In genomic region chr10:76697923-76698322, GRCh38 we compare ENCODE assay signal across 32 cellular contexts.
DNase-seq lines count a peak whose midpoint lies in the region; ATAC-seq and TF ChIP-seq lines count a peak whose summit lies in the region.
"Had no signal": no experiment of that assay in that cellular context is flagged by ENCODE, and none has a peak within 500 bp of the region (broad histone marks: within the 10 kb centered on the region; RNA-seq: fewer than 3 reads in every experiment).

No MANE protein-coding gene starts in this region.

- H3K4me2 ChIP-seq in mesendoderm (ENCODE audit: low read length) = no peak overlapping the region

- no peak overlapping the region for H4K8ac ChIP-seq in mesendoderm (ENCODE audit: low read depth, low read length)

- in situ Hi-C loops in Panc1 (cut with HindIII; ENCODE audit: low pct_unique_long_range_greater_than_20kb, low sequenced_read_pairs) = no loop called here

- CTCF ChIA-PET in HEK293 (lab: Yijun Ruan, JAX) (no interaction called here), Panc1 (lab: Charles Lee) (no interaction called here)

- no peaks in the 10 kb centered on the region for H3K4me1 Mint-ChIP-seq in mesothelial cell of epicardium
- H3K4me1 Mint-ChIP-seq: activated CD4-positive, alpha-beta T cell treated with anti-CD3 and anti-CD28 coated beads, Interleukin-2, amount 10 ng/mL, durations not matched to agents 24 days and 14 days; activated naive CD8-positive, alpha-beta T cell treated with anti-CD3 and anti-CD28 coated beads for 36 hours; immature natural killer cell; nephron had no signal

- no peaks in the 10 kb centered on the region for H3K4me1 ChIP-seq in HEK293 (ENCODE audit: control insufficient read depth, insufficient read depth, low read length)
- H3K4me1 ChIP-seq in Panc1 (ENCODE audit: control insufficient read depth, insufficient read depth, low read length) = no peaks in the 10 kb centered on the region
- no peaks in the 10 kb centered on the region for H3K4me1 ChIP-seq in mesendoderm (ENCODE audit: control insufficient read depth, low read depth, low read length)
- no peaks in the 10 kb centered on the region for H3K4me1 ChIP-seq in mucosa of descending colon (ENCODE audit: low read depth)
- no peaks in the 10 kb centered on the region for H3K4me1 ChIP-seq in Peyer's patch
- H3K4me1 ChIP-seq: colonic mucosa, HAP-1, testis had no signal

- no peaks in the 10 kb centered on the region for H3K9me3 ChIP-seq in HEK293 (ENCODE audit: control insufficient read depth, insufficient read depth, low read depth, low read length)
- no peaks in the 10 kb centered on the region; the same call in 1 of the 2 replicates for H3K9me3 ChIP-seq in Panc1 (ENCODE audit: control insufficient read depth, insufficient read depth, low read depth, low read length)
- H3K9me3 ChIP-seq in mucosa of descending colon = no peaks in the 10 kb centered on the region
- H3K9me3 ChIP-seq in Peyer's patch = no peaks in the 10 kb centered on the region
- H3K9me3 ChIP-seq: colonic mucosa, HAP-1, ovary, testis had no signal

- no peak overlapping the region for H3K4ac ChIP-seq in mesendoderm (ENCODE audit: low read depth, low read length)

- 0 out of 2 replicates have a peak, but pooled peaks have one; percentile 3 for TF ChIP-seq CTCF in C4-2B (conservative IDR thresholded peaks at IDR 0.05)
- TF ChIP-seq CTCF in HEK293 (tag by site-specific recombination; IDR thresholded peaks at IDR 0.05) = no peak
- 0 out of 2 replicates have a peak, but pooled peaks have one; percentile 4 for TF ChIP-seq CTCF in Panc1 (IDR thresholded peaks at IDR 0.05)
- no peak for TF ChIP-seq CTCF in mesothelial cell of epicardium (IDR thresholded peaks at IDR 0.05; ENCODE audit: unreplicated experiment)
- no peak for TF ChIP-seq CTCF in mucosa of descending colon (IDR thresholded peaks at IDR 0.05)
- no peak for TF ChIP-seq CTCF in Peyer's patch (IDR thresholded peaks at IDR 0.05)

- H3K27ac ChIP-seq in C4-2B = no peak overlapping the region
- H3K27ac ChIP-seq in HEK293 (ENCODE audit: extremely low read depth, low read depth, low read length) = no peak overlapping the region
- no peak overlapping the region for H3K27ac ChIP-seq in Panc1 (ENCODE audit: low read length)
- H3K27ac ChIP-seq in mesendoderm (ENCODE audit: low read depth, low read length) = no peak overlapping the region
- H3K27ac ChIP-seq in Peyer's patch = no peak overlapping the region
- H3K27ac ChIP-seq: colonic mucosa, epithelial cell of prostate, ovary, testis had no signal

- no peaks in the 10 kb centered on the region for H3K79me1 ChIP-seq in mesendoderm (ENCODE audit: low read length)

- H3K9ac ChIP-seq in mesendoderm (ENCODE audit: low read length) = no peak overlapping the region

- DNase-seq in Panc1 (ENCODE audit: low read depth, low spot score) (no peak), mesendoderm (peak; percentile 8), mesothelial cell of epicardium (ENCODE audit: low spot score in 2 of 2, unreplicated experiment in 2 of 2) (no peak), mucosa of descending colon (no peak), Peyer's patch (no peak)
- DNase-seq: activated CD4-positive, alpha-beta T cell treated with anti-CD3 and anti-CD28 coated beads, Interleukin-2, amount 10 ng/mL, durations not matched to agents 24 days and 14 days; activated effector memory CD4-positive, alpha-beta T cell treated with Interleukin-2 at 50 U/mL for 16 hours; activated naive CD8-positive, alpha-beta T cell treated with anti-CD3 and anti-CD28 coated beads for 36 hours; activated T-cell treated with anti-CD3 and anti-CD28 coated beads, Interleukin-2, amount 50 U/mL, for 1 hour; anterior cingulate cortex; colonic mucosa; effector CD8-positive, alpha-beta T cell; hypothalamus; immature natural killer cell; Kasumi-1; left cardiac atrium; NCI-H1436 treated with DMSO at 0.1 percent for 48 hours; ovary; right cardiac atrium; SHP77; stimulated activated CD4-positive, alpha-beta T cell treated with anti-CD3 and anti-CD28 coated beads, Interleukin-1b, Interleukin-23, amount 100 ng/mL, for 48 hours; SW 1271; T-helper 9 cell; testis had no signal

- ATAC-seq in Panc1 = no peak
- ATAC-seq in HG02973 (IDR thresholded peaks at IDR 0.05; ENCODE audit: unreplicated experiment) = no peak
- no peak for ATAC-seq in mucosa of descending colon
- ATAC-seq: GM12878, left cardiac atrium, right cardiac atrium had no signal

- H3K56ac ChIP-seq in mesendoderm (ENCODE audit: low read length) = no peak overlapping the region

- no peak overlapping the region for H3K4me3 Mint-ChIP-seq in mesothelial cell of epicardium
- H3K4me3 Mint-ChIP-seq: activated CD4-positive, alpha-beta T cell treated with anti-CD3 and anti-CD28 coated beads, Interleukin-2, amount 10 ng/mL, durations not matched to agents 24 days and 14 days; activated naive CD8-positive, alpha-beta T cell treated with anti-CD3 and anti-CD28 coated beads for 36 hours; immature natural killer cell; nephron; stimulated activated naive CD8-positive, alpha-beta T cell treated with anti-CD3 and anti-CD28 coated beads, Interleukin-15, Interleukin-2, amounts not matched to agents 100 ng/mL and 50 ng/mL, for 24 hours had no signal

- H3K27me3 ChIP-seq in Panc1 (ENCODE audit: control insufficient read depth, insufficient read depth, low read length) (peaks cover 11% of the 10 kb centered on the region), mesendoderm (ENCODE audit: insufficient read depth, low read length, poor library complexity) (no peaks in the 10 kb centered on the region), Peyer's patch (no peaks in the 10 kb centered on the region)
- H3K27me3 ChIP-seq: colonic mucosa, ovary, testis had no signal

- H2BK15ac ChIP-seq in mesendoderm (replicated peaks; ENCODE audit: low read depth) = no peak overlapping the region

- TF ChIP-seq POLR2A in Peyer's patch (IDR thresholded peaks at IDR 0.05) = no peak

- H3K4me3 ChIP-seq in HEK293 (ENCODE audit: low read depth, low read length) = no peak overlapping the region
- H3K4me3 ChIP-seq in Panc1 (ENCODE audit: low read depth in 2 of 2, low read length in 2 of 2) = no peak overlapping the region
- no peak overlapping the region for H3K4me3 ChIP-seq in mesendoderm (ENCODE audit: low read length)
- H3K4me3 ChIP-seq in mucosa of descending colon = no peak overlapping the region
- H3K4me3 ChIP-seq in Peyer's patch = no peak overlapping the region
- H3K4me3 ChIP-seq: colonic mucosa, GM12878, HAP-1, ovary, testis had no signal

- H2AK5ac ChIP-seq in mesendoderm (ENCODE audit: low read length) = no peak overlapping the region

- no peak overlapping the region for H2BK120ac ChIP-seq in mesendoderm (ENCODE audit: low read depth, low read length)

- no peak overlapping the region for H3K27ac Mint-ChIP-seq in mesothelial cell of epicardium
- H3K27ac Mint-ChIP-seq: activated CD4-positive, alpha-beta T cell treated with anti-CD3 and anti-CD28 coated beads, Interleukin-2, amount 10 ng/mL, durations not matched to agents 24 days and 14 days; activated naive CD8-positive, alpha-beta T cell treated with anti-CD3 and anti-CD28 coated beads for 36 hours; immature natural killer cell; nephron; stimulated activated naive CD8-positive, alpha-beta T cell treated with anti-CD3 and anti-CD28 coated beads, Interleukin-15, Interleukin-2, amounts not matched to agents 100 ng/mL and 50 ng/mL, for 24 hours had no signal

- H3K36me3 ChIP-seq in HEK293 (ENCODE audit: control insufficient read depth in 2 of 2, insufficient read depth in 1 of 2, low read length in 2 of 2) (no peaks in the 10 kb centered on the region), Panc1 (ENCODE audit: control insufficient read depth, insufficient read depth, low read length) (no peaks in the 10 kb centered on the region), mesendoderm (ENCODE audit: control insufficient read depth, insufficient read depth, low read length) (no peaks in the 10 kb centered on the region), mucosa of descending colon (ENCODE audit: low read depth) (no peaks in the 10 kb centered on the region), Peyer's patch (no peaks in the 10 kb centered on the region)
- H3K36me3 ChIP-seq: colonic mucosa, HAP-1, ovary had no signal

- no peak overlapping the region for H3K18ac ChIP-seq in mesendoderm (ENCODE audit: low read length)

- H2BK5ac ChIP-seq in mesendoderm (ENCODE audit: low read length) = no peak overlapping the region

- H3K36me3 Mint-ChIP-seq in mesothelial cell of epicardium = peaks cover 1% of the 10 kb centered on the region
- H3K36me3 Mint-ChIP-seq: immature natural killer cell had no signal

- POLR2A ChIA-PET in HEK293 (lab: Yijun Ruan, JAX) = no interaction called here
- POLR2A ChIA-PET in Panc1 (lab: Charles Lee) = no interaction called here

- H4K5ac ChIP-seq in mesendoderm (ENCODE audit: low read length) = no peak overlapping the region

- intact Hi-C loops in Panc1 (cut with micrococcal nuclease; ENCODE audit: unreplicated experiment) = no loop called here
- intact Hi-C loops in mucosa of descending colon (cut with DNase I, micrococcal nuclease) = no loop called here

- BruUV-seq in Panc1 (replicated peaks; lab: Mats Ljungman, UMichigan) = no TSS peak

- H3K9me3 Mint-ChIP-seq in mesothelial cell of epicardium = peaks cover 21% of the 10 kb centered on the region

- peaks cover 6% of the 10 kb centered on the region for H3K27me3 Mint-ChIP-seq in mesothelial cell of epicardium (ENCODE audit: low read depth)
- H3K27me3 Mint-ChIP-seq: activated CD4-positive, alpha-beta T cell treated with anti-CD3 and anti-CD28 coated beads, Interleukin-2, amount 10 ng/mL, durations not matched to agents 24 days and 14 days; stimulated activated naive CD8-positive, alpha-beta T cell treated with anti-CD3 and anti-CD28 coated beads, Interleukin-15, Interleukin-2, amounts not matched to agents 100 ng/mL and 50 ng/mL, for 24 hours had no signal

- H3K23ac ChIP-seq in mesendoderm (ENCODE audit: low read length) = no peak overlapping the region

- no peaks in the 10 kb centered on the region for H3K79me2 ChIP-seq in mesendoderm (ENCODE audit: control insufficient read depth, insufficient read depth, low read length)

TF ChIP-seq in HEK293, 187 proteins besides CTCF, POLR2A, EP300 and RAD21:
- peak; percentile 88 for TF ChIP-seq ZIC2 (tag by site-specific recombination; IDR thresholded peaks at IDR 0.05)
- TF ChIP-seq PBX3 (CRISPR knock-in tag; IDR thresholded peaks at IDR 0.05) = no peak
- no peak for TF ChIP-seq SP7 (tag by site-specific recombination; IDR thresholded peaks at IDR 0.05)
- peak; percentile 83 for TF ChIP-seq GLIS1 (tag by site-specific recombination; IDR thresholded peaks at IDR 0.05)
- no peak for TF ChIP-seq ZEB2 (tag by site-specific recombination; IDR thresholded peaks at IDR 0.05)
- no peak for TF ChIP-seq OSR2 (tag by site-specific recombination; IDR thresholded peaks at IDR 0.05)

Comparison
In these comparisons a context has a peak if more than half of its experiments do, and no peak if none do; other contexts are left out.
1. CTCF ChIP-seq: peak in C4-2B (single experiment) and Panc1 (single experiment); none in HEK293 (single experiment), mesothelial cell of epicardium (single experiment), mucosa of descending colon (single experiment) and Peyer's patch (0 of 6).